ENCODE assay signal across 28 cellular contexts in genomic region chr7:101614098-101614938, GRCh38. TPM values are rescaled to one million over a fixed set of nuclear protein-coding genes. Genes with fewer than 3 reads are reported as not detected.
A peak's percentile ranks its signal among the peaks of the same experiment; 100 is the strongest.
DNase-seq lines count a peak whose midpoint lies in the region; ATAC-seq, FAIRE-seq and TF ChIP-seq lines count a peak whose summit lies in the region.
"Had no signal": no experiment of that assay in that cellular context is flagged by ENCODE, and none has a peak within 500 bp of the region (broad histone marks: within the 10 kb centered on the region; RNA-seq: fewer than 3 reads in every experiment).

No MANE protein-coding gene starts in this region.

- H3K18ac ChIP-seq in H1 (ENCODE audit: extremely low read depth, low read length), result peak overlapping the region; percentile 68; the same call in 1 of the 2 replicates

- H3K4ac ChIP-seq in H1 (replicated peaks; ENCODE audit: insufficient read length, low read depth, low read length), result peak overlapping the region; percentile 80

- H2BK15ac ChIP-seq in H1 (ENCODE audit: low read length), result no peak overlapping the region

- peak overlapping the region; percentile 52 for H4K91ac ChIP-seq in H1 (replicated peaks; ENCODE audit: insufficient read length, low read length)

- H3K36me3 Mint-ChIP-seq in osteocyte (ENCODE audit: unreplicated experiment), result no peaks in the 10 kb centered on the region
- H3K36me3 Mint-ChIP-seq in Caco-2 (ENCODE audit: insufficient read depth, unreplicated experiment), result peaks cover 11% of the 10 kb centered on the region

- no peak overlapping the region for H3K4me3 ChIP-seq in BLaER1 treated with 17β-estradiol and CSF1 and Interleukin-3, amounts not matched to agents 10 nM and 100 nM
- no peak overlapping the region for H3K4me3 ChIP-seq in PC-3 (ENCODE audit: low read length)
- no peak overlapping the region for H3K4me3 ChIP-seq in H1 (ENCODE audit: extremely low read depth in 1 of 4, insufficient read depth in 2 of 4, low read depth in 3 of 4, low read length in 4 of 4)
- H3K4me3 ChIP-seq in Caco-2 (ENCODE audit: low read depth, low read length), result no peak overlapping the region
- H3K4me3 ChIP-seq: adrenal gland, gastrocnemius medialis, Peyer's patch, SK-N-MC had no signal

- H3K27me3 Mint-ChIP-seq in osteocyte (ENCODE audit: unreplicated experiment), result no peaks in the 10 kb centered on the region
- H3K27me3 Mint-ChIP-seq in Caco-2 (ENCODE audit: insufficient read depth, unreplicated experiment), result no peaks in the 10 kb centered on the region
- H3K27me3 Mint-ChIP-seq: activated CD4-positive, alpha-beta memory T cell treated with anti-CD3 and anti-CD28 coated beads, Interleukin-2, amount 10 ng/mL, durations not matched to agents 7 days and 5 days had no signal

- no peaks in the 10 kb centered on the region for H3K27me3 ChIP-seq in BLaER1 treated with 17β-estradiol and CSF1 and Interleukin-3, amounts not matched to agents 10 nM and 100 nM
- H3K27me3 ChIP-seq in PC-3 (ENCODE audit: low read length), result no peaks in the 10 kb centered on the region
- no peaks in the 10 kb centered on the region for H3K27me3 ChIP-seq in H1 (replicated peaks in 1 of 4; ENCODE audit: control insufficient read depth in 3 of 4, extremely low read depth in 1 of 4, insufficient read depth in 3 of 4, low read length in 3 of 4)
- no peaks in the 10 kb centered on the region for H3K27me3 ChIP-seq in Caco-2 (replicated peaks; ENCODE audit: control insufficient read depth, insufficient read depth, low read length)
- H3K27me3 ChIP-seq: gastrocnemius medialis, Peyer's patch had no signal

- peak overlapping the region; percentile 55; the same call in 1 of the 2 replicates for H2AFZ ChIP-seq in PC-3 (ENCODE audit: low read length)
- H2AFZ ChIP-seq in H1 (ENCODE audit: low read length), result peak overlapping the region; percentile 35; the same call in 1 of the 2 replicates

- BruUV-seq in PC-3 (replicated peaks; lab: Mats Ljungman, UMichigan), result no TSS peak
- BruUV-seq in Caco-2 (replicated peaks; lab: Mats Ljungman, UMichigan), result no TSS peak

- H3K4me3 Mint-ChIP-seq in osteocyte (ENCODE audit: unreplicated experiment), result no peak overlapping the region
- H3K4me3 Mint-ChIP-seq in Caco-2 (ENCODE audit: unreplicated experiment), result no peak overlapping the region
- H3K4me3 Mint-ChIP-seq: activated B cell treated with CpG ODN at 0.5 μM for 24 hours; activated CD4-positive, alpha-beta memory T cell treated with anti-CD3 and anti-CD28 coated beads, Interleukin-2, amount 10 ng/mL, durations not matched to agents 7 days and 5 days; neural crest cell; T-helper 2 cell treated with Interferon-gamma antibody and Interleukin-4, amounts not matched to agents 5 μg/mL and 100 μg/mL, for 36 hours had no signal

- TF ChIP-seq CTCF in PC-3 (conservative IDR thresholded peaks at IDR 0.05; ENCODE audit: low read depth, low read length) (no peak), H1 (IDR thresholded peaks at IDR 0.05; ENCODE audit: control extremely low read depth in 1 of 3, insufficient read depth in 1 of 3, low read depth in 1 of 3, low read length in 3 of 3) (no peak), osteocyte (IDR thresholded peaks at IDR 0.05) (no peak), Caco-2 (IDR thresholded peaks at IDR 0.05; ENCODE audit: insufficient read depth in 1 of 2, low read depth in 1 of 2, low read length in 1 of 2, severe bottlenecking in 1 of 2, unreplicated experiment in 1 of 2) (no peak)

- no peak overlapping the region for H3K27ac ChIP-seq in BLaER1 treated with 17β-estradiol and CSF1 and Interleukin-3, amounts not matched to agents 10 nM and 100 nM
- H3K27ac ChIP-seq in PC-3 (ENCODE audit: low read length) (no peak overlapping the region), H1 (ENCODE audit: low read depth, low read length) (no peak overlapping the region)
- H3K27ac ChIP-seq: adrenal gland, gastrocnemius medialis, Peyer's patch, SK-N-MC had no signal

- H3F3A ChIP-seq in PC-3 (ENCODE audit: low read length, unreplicated experiment), result no peaks in the 10 kb centered on the region

- no peak overlapping the region; the same call in 1 of the 2 replicates for H4K8ac ChIP-seq in H1 (ENCODE audit: extremely low read depth, insufficient read depth, low read length)

- no peak for DNase-seq in PC-3
- no peak for DNase-seq in H1 (ENCODE audit: low read depth in 1 of 2, low spot score in 2 of 2)
- DNase-seq in osteocyte (ENCODE audit: extremely low spot score, unreplicated experiment), result no peak
- DNase-seq in Caco-2, result no peak
- DNase-seq in epidermal melanocyte (ENCODE audit: insufficient read length, low spot score), result no peak
- DNase-seq: activated B cell treated with CpG ODN at 0.5 μM for 24 hours; activated CD4-positive, alpha-beta memory T cell treated with anti-CD3 and anti-CD28 coated beads, Interleukin-2, amount 10 ng/mL, durations not matched to agents 7 days and 5 days; activated gamma-delta T cell; activated T-cell treated with anti-CD3 and anti-CD28 coated beads for 4 hours; adrenal gland; C1 segment of cervical spinal cord; gastrocnemius medialis; midbrain; MV-4-11; NCI-H187 treated with DMSO at 0.1 percent for 48 hours; NCI-H2227 treated with DMSO at 0.1 percent for 48 hours; Peyer's patch; stimulated activated CD4-positive, alpha-beta T cell treated with anti-CD3 and anti-CD28 coated beads, Interleukin-12 subunit alpha, Interleukin-12 subunit beta, amount 100 ng/mL, for 4 hours had no signal

- H3K4me1 ChIP-seq in BLaER1 treated with 17β-estradiol and CSF1 and Interleukin-3, amounts not matched to agents 10 nM and 100 nM, result peaks cover 10 to 22% (median 20%) of the 10 kb centered on the region in 10 experiments; a peak in 19 of 20 replicates
- peaks cover 11% of the 10 kb centered on the region for H3K4me1 ChIP-seq in PC-3 (ENCODE audit: insufficient read depth, low read length)
- peaks cover 4 to 21% (median 14%) of the 10 kb centered on the region in 4 experiments; a peak in 6 of 7 replicates for H3K4me1 ChIP-seq in H1 (replicated peaks in 1 of 4; ENCODE audit: control insufficient read depth in 3 of 4, insufficient read depth in 4 of 4, low read length in 3 of 4)
- peaks cover 2% of the 10 kb centered on the region; the same call in 1 of the 2 replicates for H3K4me1 ChIP-seq in Caco-2
- H3K4me1 ChIP-seq: adrenal gland, gastrocnemius medialis, Peyer's patch had no signal

- H2BK5ac ChIP-seq in H1 (ENCODE audit: low read depth, low read length), result peak overlapping the region; percentile 35

- no peaks in the 10 kb centered on the region for H3K36me3 ChIP-seq in BLaER1 treated with 17β-estradiol and CSF1 and Interleukin-3, amounts not matched to agents 10 nM and 100 nM
- H3K36me3 ChIP-seq in PC-3 (ENCODE audit: low read depth, low read length), result no peaks in the 10 kb centered on the region
- no peaks in the 10 kb centered on the region for H3K36me3 ChIP-seq in H1 (ENCODE audit: control insufficient read depth in 2 of 4, insufficient read depth in 4 of 4, low read length in 3 of 4)
- H3K36me3 ChIP-seq in Caco-2 (ENCODE audit: control insufficient read depth, insufficient read depth, low read length), result no peaks in the 10 kb centered on the region
- H3K36me3 ChIP-seq: adrenal gland, gastrocnemius medialis, Peyer's patch had no signal

- no peaks in the 10 kb centered on the region for H4K20me1 ChIP-seq in BLaER1 treated with 17β-estradiol and CSF1 and Interleukin-3, amounts not matched to agents 10 nM and 100 nM
- no peaks in the 10 kb centered on the region for H4K20me1 ChIP-seq in PC-3 (ENCODE audit: low read length)
- no peaks in the 10 kb centered on the region for H4K20me1 ChIP-seq in H1 (replicated peaks in 1 of 2; ENCODE audit: control insufficient read depth in 1 of 2, insufficient read depth in 2 of 2, low read length in 2 of 2)

- POLR2A ChIA-PET in PC-3 (lab: Charles Lee; ENCODE audit: unreplicated experiment), result no interaction called here
- POLR2A ChIA-PET in H1 (lab: Charles Lee; ENCODE audit: partially characterized antibody), result interaction anchor here (1.6 kb wide), 1 partner anchor 12 kb away, joined by 6 read pairs; no protein-coding TSS in a partner anchor
- POLR2A ChIA-PET in Caco-2 (lab: Charles Lee), result no interaction called here

- no peak for TF ChIP-seq POLR2A in H1 (IDR thresholded peaks at IDR 0.05; ENCODE audit: control extremely low read depth in 1 of 2, low read depth in 2 of 2, low read length in 2 of 2)

- H3K9ac ChIP-seq in BLaER1 treated with 17β-estradiol and CSF1 and Interleukin-3, amounts not matched to agents 10 nM and 100 nM, result 0 out of 22 replicates have a peak overlapping the region, but pooled peaks of 1 of the 11 experiments have one; percentile 37
- H3K9ac ChIP-seq in PC-3 (ENCODE audit: low read length) (no peak overlapping the region), H1 (replicated peaks in 1 of 4; ENCODE audit: extremely low read depth in 1 of 4, low read depth in 3 of 4, low read length in 3 of 4) (no peak overlapping the region; a peak in 1 of 7 replicates)

- H3K9me3 Mint-ChIP-seq in osteocyte (ENCODE audit: unreplicated experiment), result no peaks in the 10 kb centered on the region
- H3K9me3 Mint-ChIP-seq in Caco-2 (ENCODE audit: unreplicated experiment), result no peaks in the 10 kb centered on the region
- H3K9me3 Mint-ChIP-seq: activated B cell treated with CpG ODN at 0.5 μM for 24 hours; activated CD4-positive, alpha-beta memory T cell treated with anti-CD3 and anti-CD28 coated beads, Interleukin-2, amount 10 ng/mL, durations not matched to agents 7 days and 5 days; neural crest cell; T-helper 2 cell treated with Interferon-gamma antibody and Interleukin-4, amounts not matched to agents 5 μg/mL and 100 μg/mL, for 36 hours had no signal

- no peaks in the 10 kb centered on the region for H3K23me2 ChIP-seq in H1 (ENCODE audit: low read depth, low read length)

- ATAC-seq in PC-3 (no peak), GM21367 (IDR thresholded peaks at IDR 0.05; ENCODE audit: unreplicated experiment) (no peak), HG02884 (IDR thresholded peaks at IDR 0.05; ENCODE audit: unreplicated experiment) (no peak)

- H3K4me1 Mint-ChIP-seq in osteocyte (ENCODE audit: unreplicated experiment), result peaks cover 37% of the 10 kb centered on the region
- H3K4me1 Mint-ChIP-seq in Caco-2 (ENCODE audit: low read depth, unreplicated experiment), result peaks cover 19% of the 10 kb centered on the region
- H3K4me1 Mint-ChIP-seq: activated B cell treated with CpG ODN at 0.5 μM for 24 hours; activated CD4-positive, alpha-beta memory T cell treated with anti-CD3 and anti-CD28 coated beads, Interleukin-2, amount 10 ng/mL, durations not matched to agents 7 days and 5 days had no signal

- no peak overlapping the region for H4K5ac ChIP-seq in H1 (ENCODE audit: insufficient read length, low read depth, low read length)

- no peak overlapping the region for H3K23ac ChIP-seq in H1 (ENCODE audit: insufficient read length)

- no peaks in the 10 kb centered on the region for H3K9me2 ChIP-seq in PC-3 (replicated peaks; ENCODE audit: low read length)

- no peak overlapping the region for H2BK120ac ChIP-seq in H1 (replicated peaks; ENCODE audit: low read depth, low read length)

- intact Hi-C loops in PC-3 (cut with micrococcal nuclease), result no loop called here
- intact Hi-C loops in Caco-2 (cut with micrococcal nuclease; ENCODE audit: unreplicated experiment), result no loop called here

- 87% methylated on average over 13 of the region's 13 CpGs; no CpG with 5 or more reads in 1 of the 2 experiments for WGBS in H1 (ENCODE audit: extremely low coverage in 1 of 2, insufficient coverage in 1 of 2, insufficient read length in 1 of 2, insufficient replicate concordance in 2 of 2, low coverage in 1 of 2, low lambda C conversion rate in 2 of 2, missing lambda C conversion rate in 1 of 2), 2 experiments

- no peak for TF ChIP-seq RAD21 in H1 (IDR thresholded peaks at IDR 0.05 in 1 of 2, conservative IDR thresholded peaks at IDR 0.05 in 1 of 2; ENCODE audit: low read depth in 2 of 2, low read length in 2 of 2)

- H3K9me3 ChIP-seq in BLaER1 treated with 17β-estradiol and CSF1 and Interleukin-3, amounts not matched to agents 10 nM and 100 nM (replicated peaks in 1 of 11), result no peaks in the 10 kb centered on the region
- H3K9me3 ChIP-seq in PC-3 (ENCODE audit: low read length) (no peaks in the 10 kb centered on the region), H1 (ENCODE audit: insufficient read depth in 2 of 2, low read depth in 1 of 2, low read length in 1 of 2) (no peaks in the 10 kb centered on the region), Caco-2 (no peaks in the 10 kb centered on the region)
- H3K9me3 ChIP-seq: adrenal gland, gastrocnemius medialis, Peyer's patch had no signal

- H3K79me1 ChIP-seq in H1 (ENCODE audit: low read depth, low read length), result no peaks in the 10 kb centered on the region

- no peak overlapping the region for H3K56ac ChIP-seq in H1 (replicated peaks; ENCODE audit: insufficient read length, low read depth, low read length)

- peak overlapping the region; percentile 17 to 83 (median 54); a peak in 21 of 22 replicates for H3K4me2 ChIP-seq in BLaER1 treated with 17β-estradiol and CSF1 and Interleukin-3, amounts not matched to agents 10 nM and 100 nM
- H3K4me2 ChIP-seq in PC-3 (ENCODE audit: low read length) (peak overlapping the region; percentile 53), H1 (ENCODE audit: insufficient read depth in 1 of 2, low read depth in 2 of 2, low read length in 2 of 2) (0 out of 4 replicates have a peak overlapping the region, but pooled peaks have one; percentile 2 to 3)

- H2BK20ac ChIP-seq in H1 (ENCODE audit: low read length), result 0 out of 2 replicates have a peak overlapping the region, but pooled peaks have one; percentile 77

- H3K27ac Mint-ChIP-seq in osteocyte (ENCODE audit: unreplicated experiment) (peak overlapping the region; percentile 63), Caco-2 (ENCODE audit: unreplicated experiment) (no peak overlapping the region)
- H3K27ac Mint-ChIP-seq: activated B cell treated with CpG ODN at 0.5 μM for 24 hours; activated CD4-positive, alpha-beta memory T cell treated with anti-CD3 and anti-CD28 coated beads, Interleukin-2, amount 10 ng/mL, durations not matched to agents 7 days and 5 days; T-helper 2 cell treated with Interferon-gamma antibody and Interleukin-4, amounts not matched to agents 5 μg/mL and 100 μg/mL, for 36 hours had no signal

- no peak overlapping the region for H3K14ac ChIP-seq in H1 (ENCODE audit: insufficient read length)

- H3K79me2 ChIP-seq in PC-3 (ENCODE audit: low read length) (no peaks in the 10 kb centered on the region), H1 (ENCODE audit: control insufficient read depth in 1 of 2, insufficient read depth in 2 of 2, low read length in 2 of 2) (no peaks in the 10 kb centered on the region)

- no peak overlapping the region for H2AK5ac ChIP-seq in H1 (ENCODE audit: low read depth, low read length)

- no peak for TF ChIP-seq EP300 in H1 (IDR thresholded peaks at IDR 0.05; ENCODE audit: borderline replicate concordance in 1 of 2, low read depth in 2 of 2, low read length in 2 of 2)

- H2BK12ac ChIP-seq in H1 (ENCODE audit: low read depth, low read length), result peak overlapping the region; percentile 72; the same call in 1 of the 2 replicates

- CTCF ChIA-PET in PC-3 (lab: Charles Lee) (interaction anchor here (0.6 kb wide), 1 partner anchor 35 kb away, joined by 3 read pairs; no protein-coding TSS in a partner anchor), H1 (lab: Charles Lee; ENCODE audit: partially characterized antibody) (interaction anchor here (0.6 to 6.3 kb wide), 13 partner anchors 10 to 798 kb away, joined by 3 to 50 read pairs (median 3); no protein-coding TSS in a partner anchor), Caco-2 (lab: Charles Lee) (no interaction called here)

- no peak for FAIRE-seq in H1 (lab: Jason Lieb, UNC)
- FAIRE-seq: GM18507 had no signal

RNA-seq across cellular contexts. Expression of gene MYL10, which starts 14.8 kb away (rescaled TPM):
- total RNA-seq in PC-3 (2014; rRNA removed) (0.69 TPM in 1 of 2 replicates, not detected in the other), osteocyte (0.52 TPM in 1 of 2 replicates, not detected in the other), Caco-2 (2022) (not detected in 2 replicates)
- 0.44 TPM in 1 of 2 replicates, not detected in the other for total RNA-seq in H1 (2021; fragmentation: NEBNext Ultra II Directional; extraction: Animal tissue kit (Norgen Biotek cat#: 25700))
- polyA plus RNA-seq in H1 (2011; rRNA removed), result 0.18 and 0.20 TPM in 2 replicates
- 0.28 TPM for polyA plus RNA-seq in H1 (2011; cell fraction: cytosol; rRNA removed)
- polyA plus RNA-seq in H1 (2011; cell fraction: nucleus; rRNA removed), result not detected
- 0.67 TPM in 1 of 4 replicates, not detected in the others for polyA plus RNA-seq in H1 (2012, experiment 1 of 2)
- not detected for polyA plus RNA-seq in H1 (2012, experiment 2 of 2)
- 0.10 TPM for polyA plus RNA-seq in H1 (2013, experiment 1 of 2)
- polyA plus RNA-seq in H1 (2013, experiment 2 of 2), result 0.22 TPM
- polyA minus RNA-seq in H1 (2011; rRNA and poly(A)+ RNA removed), result not detected in 2 replicates
- not detected for polyA minus RNA-seq in H1 (2011; cell fraction: cytosol; rRNA and poly(A)+ RNA removed)
- polyA minus RNA-seq in H1 (2011; cell fraction: nucleus; rRNA and poly(A)+ RNA removed), result not detected
- total RNA-seq: activated B cell treated with CpG ODN at 0.5 μM for 24 hours; activated CD4-positive, alpha-beta memory T cell treated with anti-CD3 and anti-CD28 coated beads, Interleukin-2, amount 10 ng/mL, durations not matched to agents 7 days and 5 days; adrenal gland; cardiac septum; epithelial cell of proximal tubule; left colon; neural crest cell; Peyer's patch had no signal
- polyA plus RNA-seq: adrenal gland had no signal

Comparison
In these comparisons a context has a peak if more than half of its experiments do, and no peak if none do; other contexts are left out.
1. H3K4me2 ChIP-seq: peak in every context shown above with its lines; median percentile 54 in BLaER1 treated with 17β-estradiol and CSF1 and Interleukin-3, amounts not matched to agents 10 nM and 100 nM; 53 in PC-3; 2 in H1.